8 cellular contexts compared by ENCODE assay signal in genomic region chr5:102755691-102756371, GRCh38. TPM values are rescaled to one million over a fixed set of nuclear protein-coding genes. Genes with fewer than 3 reads are reported as not detected.
DNase-seq lines count a peak whose midpoint lies in the region; ATAC-seq and TF ChIP-seq lines count a peak whose summit lies in the region.

No MANE protein-coding gene starts in this region.

- intact Hi-C loops in left colon (cut with DNase I, micrococcal nuclease), result no loop called here

- peak overlapping the region; percentile 53; the same call in 1 of the 2 replicates for H3K27ac ChIP-seq in VCaP

- ATAC-seq in HG02970 (IDR thresholded peaks at IDR 0.05; ENCODE audit: low FRiP score, unreplicated experiment) (peak; percentile 69), left colon (peak; percentile 77)

- DNase-seq in NCI-H2081 (lab: John Stamatoyannopoulos, UW) (peak; percentile 37 to 55), NCI-H2081 treated with DMSO at 0.1 percent for 48 hours (lab: John Stamatoyannopoulos, UW) (no peak), NCI-H2107 treated with DMSO at 0.1 percent for 48 hours (lab: John Stamatoyannopoulos, UW; ENCODE audit: unreplicated experiment) (peak; percentile 59), left colon (peak; percentile 63 to 70)
- DNase-seq in central memory CD4-positive, alpha-beta T cell, result peak; percentile 68
- DNase-seq in stimulated activated CD4-positive, alpha-beta T cell treated with anti-CD3 and anti-CD28 coated beads, Interleukin-1b, Interleukin-23, amount 100 ng/mL, for 48 hours, result peak; percentile 86

- no peak for TF ChIP-seq CTCF in VCaP (conservative IDR thresholded peaks at IDR 0.05)

RNA-seq across cellular contexts. Expression of gene PAM, which starts 0.7 kb away (rescaled TPM):
- 100 to 1,000 TPM in 1 of 2 donors, 10 to 100 TPM in 1; 71.4 to 107 TPM for total RNA-seq in left colon
